ENCODE assay signal across 15 cellular contexts in genomic region chr17:51653902-51654301, GRCh38.
DNase-seq lines count a peak whose midpoint lies in the region; ATAC-seq and TF ChIP-seq lines count a peak whose summit lies in the region.
"Had no signal": no experiment of that assay in that cellular context is flagged by ENCODE, and none has a peak within 500 bp of the region (broad histone marks: within the 10 kb centered on the region; RNA-seq: fewer than 3 reads in every experiment).

No MANE protein-coding gene starts in this region.

- H3K79me2 ChIP-seq in PC-3 (ENCODE audit: low read length) = no peaks in the 10 kb centered on the region

- H3K27me3 ChIP-seq in PC-3 (ENCODE audit: low read length) = peaks cover 13% of the 10 kb centered on the region; the same call in 1 of the 2 replicates
- no peaks in the 10 kb centered on the region for H3K27me3 ChIP-seq in psoas muscle (ENCODE audit: insufficient read depth in 3 of 3, low read length in 2 of 3)

- POLR2A ChIA-PET in PC-3 (lab: Charles Lee; ENCODE audit: unreplicated experiment) = no interaction called here

- no peak overlapping the region for H3K9ac ChIP-seq in PC-3 (ENCODE audit: low read length)

- H3K36me3 ChIP-seq in PC-3 (ENCODE audit: low read depth, low read length) = no peaks in the 10 kb centered on the region
- no peaks in the 10 kb centered on the region for H3K36me3 ChIP-seq in psoas muscle (ENCODE audit: insufficient read depth in 1 of 2, low read depth in 1 of 2)

- DNase-seq in DMS53 (lab: John Stamatoyannopoulos, UW) (peak; percentile 9), DMS53 treated with DMSO at 0.1 percent for 48 hours (lab: John Stamatoyannopoulos, UW; ENCODE audit: unreplicated experiment) (no peak), PC-3 (peak; percentile 45), foreskin melanocyte (peak; percentile 50), psoas muscle (no peak), EL (no peak)
- DNase-seq: activated B cell treated with CpG ODN at 0.5 μM for 24 hours; activated naive CD8-positive, alpha-beta T cell treated with anti-CD3 and anti-CD28 coated beads for 36 hours; DND-41; RPMI8226; stimulated activated naive B cell treated with anti-CD40 and anti-IgM and Interleukin-4, amounts not matched to agents 10 μg/mL and 1 μg/mL and 100 μg/mL, for 72 hours had no signal

- intact Hi-C loops in PC-3 (cut with micrococcal nuclease) = no loop called here
- intact Hi-C loops in psoas muscle (cut with DNase I) = no loop called here

- H3K9me2 ChIP-seq in PC-3 (replicated peaks; ENCODE audit: low read length) = no peaks in the 10 kb centered on the region

- BruUV-seq in PC-3 (replicated peaks; lab: Mats Ljungman, UMichigan) = no TSS peak

- H2AFZ ChIP-seq in PC-3 (ENCODE audit: low read length) = no peak overlapping the region

- WGBS in psoas muscle, 3 donors = 23 to 38% (median 32%) methylated on average over 5 of the region's 5 CpGs

- TF ChIP-seq CTCF in PC-3 (conservative IDR thresholded peaks at IDR 0.05; ENCODE audit: low read depth, low read length) (no peak), psoas muscle (IDR thresholded peaks at IDR 0.05) (no peak)

- H3K4me1 ChIP-seq in PC-3 (ENCODE audit: insufficient read depth, low read length) (no peaks in the 10 kb centered on the region), psoas muscle (no peaks in the 10 kb centered on the region)

- H3K4me3 ChIP-seq in PC-3 (ENCODE audit: low read length) (no peak overlapping the region), psoas muscle (no peak overlapping the region)

- no peaks in the 10 kb centered on the region for H4K20me1 ChIP-seq in PC-3 (ENCODE audit: low read length)

- H3K27ac ChIP-seq in PC-3 (ENCODE audit: low read length) (no peak overlapping the region), psoas muscle (no peak overlapping the region)
- H3K27ac ChIP-seq: 22Rv1 had no signal

- ATAC-seq in PC-3 (no peak), psoas muscle (peak in 3 of 4 donors; percentile 41 to 56 (median 54)), GM19455 (IDR thresholded peaks at IDR 0.05; ENCODE audit: unreplicated experiment) (no peak), GM18868 (IDR thresholded peaks at IDR 0.05; ENCODE audit: unreplicated experiment) (no peak)
- ATAC-seq: esophagus mucosa; stimulated activated naive B cell treated with anti-CD40 and anti-IgM and Interleukin-4, amounts not matched to agents 10 μg/mL and 1 μg/mL and 100 μg/mL, for 72 hours had no signal

- H3K9me3 ChIP-seq in PC-3 (ENCODE audit: low read length) (no peaks in the 10 kb centered on the region), psoas muscle (no peaks in the 10 kb centered on the region)

- no peak overlapping the region for H3K4me2 ChIP-seq in PC-3 (ENCODE audit: low read length)

- H3F3A ChIP-seq in PC-3 (ENCODE audit: low read length, unreplicated experiment) = no peaks in the 10 kb centered on the region

- CTCF ChIA-PET in PC-3 (lab: Charles Lee) = no interaction called here

Comparison
In these comparisons a context has a peak if more than half of its experiments do, and no peak if none do; other contexts are left out.
1. DNase-seq: peak in DMS53 (single experiment), PC-3 (single experiment) and foreskin melanocyte (single experiment); none in DMS53 treated with DMSO at 0.1 percent for 48 hours (single experiment), psoas muscle (0 of 2) and EL (single experiment).
2. ATAC-seq: peak in psoas muscle (3 of 4); none in PC-3 (single experiment), GM19455 (single experiment) and GM18868 (single experiment).